ENCODE assay signal across 1 cellular context in the genomic region with DNA sequence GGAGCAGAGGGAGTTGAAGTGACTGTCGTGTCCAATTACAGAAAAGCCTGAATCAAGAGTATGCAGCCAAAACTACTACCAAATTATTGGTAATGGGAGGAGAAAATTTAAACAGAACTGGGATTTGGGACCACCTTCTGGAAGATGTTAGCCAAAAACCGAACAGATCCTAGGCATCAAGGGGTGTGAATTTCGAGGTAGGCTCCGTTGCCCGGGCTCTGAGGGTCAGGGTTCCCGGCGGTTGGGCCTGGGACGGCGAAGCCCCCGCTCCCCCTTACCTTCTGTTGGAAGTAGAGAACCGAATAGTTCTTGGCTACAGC.
TF ChIP-seq lines count a peak whose summit lies in the region.

No MANE protein-coding gene starts in this region.

TF ChIP-seq in H1, 55 proteins besides CTCF, POLR2A, EP300 and RAD21 (continued from another document):
- TF ChIP-seq USF2 (IDR thresholded peaks at IDR 0.05; ENCODE audit: low read length) (no peak), ZNF274 (IDR thresholded peaks at IDR 0.05; ENCODE audit: borderline replicate concordance, extremely low read depth, low read length) (no peak), CHD2 (IDR thresholded peaks at IDR 0.05; ENCODE audit: low read length) (no peak), GTF2F1 (IDR thresholded peaks at IDR 0.05; ENCODE audit: borderline replicate concordance, low read depth, low read length) (no peak), CHD1 (IDR thresholded peaks at IDR 0.05; ENCODE audit: low read depth, low read length) (no peak), SUZ12 (IDR thresholded peaks at IDR 0.05; ENCODE audit: low read length) (no peak)
